Comparison of ENCODE assay signal across 15 cellular contexts in the genomic region with DNA sequence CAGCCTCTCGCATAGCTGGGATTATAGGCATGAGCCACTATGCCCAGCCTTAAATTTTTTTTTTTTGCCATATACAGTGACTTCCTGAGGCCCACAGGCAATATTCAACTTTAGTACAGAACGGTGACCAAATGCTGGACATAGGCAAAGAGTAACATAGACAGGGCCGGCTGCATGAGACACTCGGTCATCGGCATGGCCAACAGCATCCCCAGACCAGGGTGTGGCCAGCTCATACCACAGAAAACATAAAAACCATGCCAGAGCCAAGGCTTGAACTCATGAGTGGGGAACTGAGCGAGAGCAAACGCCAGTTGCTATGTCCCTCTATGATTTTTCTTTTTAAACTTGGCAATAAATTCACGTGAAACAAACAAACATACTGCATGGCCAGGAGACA. TPM values are rescaled to one million over a fixed set of nuclear protein-coding genes. Genes with fewer than 3 reads are reported as not detected.
DNase-seq lines count a peak whose midpoint lies in the region; ATAC-seq and TF ChIP-seq lines count a peak whose summit lies in the region.
"Had no signal": no experiment of that assay in that cellular context is flagged by ENCODE, and none has a peak within 500 bp of the region (broad histone marks: within the 10 kb centered on the region; RNA-seq: fewer than 3 reads in every experiment).

No MANE protein-coding gene starts in this region.

- H3K9me3 ChIP-seq in ascending aorta: no peaks in the 10 kb centered on the region
- H3K9me3 ChIP-seq in mucosa of descending colon: no peaks in the 10 kb centered on the region
- H3K9me3 ChIP-seq in suprapubic skin: no peaks in the 10 kb centered on the region

- TF ChIP-seq EP300 in suprapubic skin (IDR thresholded peaks at IDR 0.05): no peak

- WGBS in suprapubic skin: 49% methylated on average over 8 of the region's 8 CpGs

- H3K79me2 ChIP-seq in GM23338 (replicated peaks; ENCODE audit: insufficient read depth): no peaks in the 10 kb centered on the region

- H2AFZ ChIP-seq in GM23338: no peak overlapping the region

- no peak overlapping the region for H3K27ac Mint-ChIP-seq in GM23338
- H3K27ac Mint-ChIP-seq: dendritic cell treated with granulocyte-macrophage colony-stimulating factor and Interleukin-4, amounts not matched to agents 40 ng/mL and 50 ng/mL, for 4 days had no signal

- peaks cover 24% of the 10 kb centered on the region for H3K36me3 Mint-ChIP-seq in GM23338 (ENCODE audit: low read depth)

- no peaks in the 10 kb centered on the region for H3K4me1 Mint-ChIP-seq in GM23338

- no peak for TF ChIP-seq POLR2A in suprapubic skin (IDR thresholded peaks at IDR 0.05)

- H3K4me1 ChIP-seq in GM23338 (ENCODE audit: insufficient read depth) (no peaks in the 10 kb centered on the region; the same call in 1 of the 2 replicates), ascending aorta (peaks cover 21 to 46% of the 10 kb centered on the region in 2 donors), mucosa of descending colon (ENCODE audit: low read depth) (peaks cover 10% of the 10 kb centered on the region), suprapubic skin (peaks cover 16% of the 10 kb centered on the region)

- H4K20me1 ChIP-seq in GM23338 (replicated peaks; ENCODE audit: insufficient read depth): no peaks in the 10 kb centered on the region; the same call in none of the 2 replicates

- DNase-seq in GM23338 (ENCODE audit: low spot score): no peak
- DNase-seq in ascending aorta (ENCODE audit: low spot score in 2 of 2): no peak
- DNase-seq in mucosa of descending colon: no peak
- no peak for DNase-seq in suprapubic skin (ENCODE audit: low spot score in 2 of 2)
- DNase-seq in SK-N-DZ (ENCODE audit: low spot score): no peak
- no peak for DNase-seq in NCI-H526 (lab: John Stamatoyannopoulos, UW)
- no peak for DNase-seq in AML-193 (lab: John Stamatoyannopoulos, UW)
- DNase-seq in germinal center (ENCODE audit: low spot score): no peak
- DNase-seq: foreskin melanocyte; PC-3; stimulated activated CD4-positive, alpha-beta T cell treated with anti-CD3 and anti-CD28 coated beads, Interleukin-4, amount 100 ng/mL, for 24 hours; stimulated activated naive CD8-positive, alpha-beta T cell treated with anti-CD3 and anti-CD28 coated beads, Interleukin-15, amount 100 ng/mL, for 72 hours had no signal

- 0 out of 2 replicates have a peak, but pooled peaks cover 3% of the 10 kb centered on the region for H3F3A ChIP-seq in GM23338 (replicated peaks; ENCODE audit: low read depth)

- no peak overlapping the region for H3K4me3 Mint-ChIP-seq in GM23338
- H3K4me3 Mint-ChIP-seq: dendritic cell treated with granulocyte-macrophage colony-stimulating factor and Interleukin-4, amounts not matched to agents 40 ng/mL and 50 ng/mL, for 4 days; stimulated activated naive CD8-positive, alpha-beta T cell treated with anti-CD3 and anti-CD28 coated beads, Interleukin-15, amount 100 ng/mL, for 72 hours had no signal

- H3K9me2 ChIP-seq in GM23338 (ENCODE audit: insufficient read depth): no peaks in the 10 kb centered on the region

- TF ChIP-seq CTCF in GM23338 (conservative IDR thresholded peaks at IDR 0.05; ENCODE audit: low read depth in 2 of 2) (no peak), ascending aorta (IDR thresholded peaks at IDR 0.05) (no peak), mucosa of descending colon (IDR thresholded peaks at IDR 0.05) (no peak), suprapubic skin (IDR thresholded peaks at IDR 0.05) (no peak)

- H3K36me3 ChIP-seq in GM23338 (ENCODE audit: insufficient read depth): peaks cover 5% of the 10 kb centered on the region; the same call in 1 of the 2 replicates
- peaks cover 46 to 61% of the 10 kb centered on the region in 2 donors for H3K36me3 ChIP-seq in ascending aorta
- H3K36me3 ChIP-seq in mucosa of descending colon (ENCODE audit: low read depth): no peaks in the 10 kb centered on the region
- peaks cover 37% of the 10 kb centered on the region for H3K36me3 ChIP-seq in suprapubic skin

- intact Hi-C loops in ascending aorta (cut with DNase I) (no loop called here), mucosa of descending colon (cut with DNase I, micrococcal nuclease) (no loop called here)

- H3K27ac ChIP-seq in GM23338 (ENCODE audit: low read depth) (peak overlapping the region; percentile 55; the same call in 1 of the 2 replicates), ascending aorta (peak overlapping the region; percentile 82 to 83), suprapubic skin (peak overlapping the region; percentile 64)

- no peak overlapping the region for H3K4me2 ChIP-seq in GM23338

- no peaks in the 10 kb centered on the region for H3K9me3 Mint-ChIP-seq in GM23338
- H3K9me3 Mint-ChIP-seq: dendritic cell treated with granulocyte-macrophage colony-stimulating factor and Interleukin-4, amounts not matched to agents 40 ng/mL and 50 ng/mL, for 4 days; stimulated activated naive CD8-positive, alpha-beta T cell treated with anti-CD3 and anti-CD28 coated beads, Interleukin-15, amount 100 ng/mL, for 72 hours had no signal

- H3K4me3 ChIP-seq in GM23338 (no peak overlapping the region), ascending aorta (peak overlapping the region in 1 of 2 donors; percentile 37), mucosa of descending colon (no peak overlapping the region), suprapubic skin (no peak overlapping the region)

- ATAC-seq in GM23338: no peak
- peak; percentile 19 for ATAC-seq in mucosa of descending colon
- ATAC-seq: PC-3; stimulated activated naive CD8-positive, alpha-beta T cell treated with anti-CD3 and anti-CD28 coated beads, Interleukin-15, amount 100 ng/mL, for 72 hours had no signal

- peaks cover 3% of the 10 kb centered on the region for H3K27me3 Mint-ChIP-seq in GM23338 (ENCODE audit: insufficient read depth, low read depth, poor library complexity)
- H3K27me3 Mint-ChIP-seq: dendritic cell treated with granulocyte-macrophage colony-stimulating factor and Interleukin-4, amounts not matched to agents 40 ng/mL and 50 ng/mL, for 4 days; stimulated activated naive CD8-positive, alpha-beta T cell treated with anti-CD3 and anti-CD28 coated beads, Interleukin-15, amount 100 ng/mL, for 72 hours had no signal

- H3K27me3 ChIP-seq in GM23338 (ENCODE audit: insufficient read depth) (no peaks in the 10 kb centered on the region), ascending aorta (no peaks in the 10 kb centered on the region), suprapubic skin (no peaks in the 10 kb centered on the region)

TF ChIP-seq in GM23338, 12 proteins besides CTCF, POLR2A, EP300 and RAD21 (continues in another document):
- TF ChIP-seq CREB1 (CRISPR knock-in tag; IDR thresholded peaks at IDR 0.05; ENCODE audit: low read depth): no peak
- TF ChIP-seq ZNF331 (CRISPR knock-in tag; IDR thresholded peaks at IDR 0.05; ENCODE audit: low read depth): no peak
- TF ChIP-seq ZNF114 (CRISPR knock-in tag; IDR thresholded peaks at IDR 0.05): no peak
- no peak for TF ChIP-seq POLR2AphosphoS5 (IDR thresholded peaks at IDR 0.05; ENCODE audit: low read depth)
- no peak for TF ChIP-seq ETS1 (IDR thresholded peaks at IDR 0.05)
- no peak for TF ChIP-seq STAT1 (IDR thresholded peaks at IDR 0.05; ENCODE audit: unreplicated experiment)
- TF ChIP-seq JUNB (IDR thresholded peaks at IDR 0.05; ENCODE audit: unreplicated experiment): no peak
- TF ChIP-seq EZH2 (IDR thresholded peaks at IDR 0.05; ENCODE audit: low read depth, unreplicated experiment): no peak

RNA-seq across cellular contexts. Expression of gene KANK2, which starts 17.0 kb away (rescaled TPM):
- total RNA-seq in GM23338 (2014; rRNA removed; shearing (Covaris generic)): 47.5 and 65.4 TPM in 2 replicates
- 14.7 and 15.9 TPM in 2 replicates for polyA plus RNA-seq in GM23338 (2016; fragmentation: Nextera tagmentation; extraction: Ambion mirVana)
- total RNA-seq in ascending aorta (572 TPM), mucosa of descending colon (100 to 1,000 TPM in 1 of 3 donors, 10 to 100 TPM in 2; 28.0 to 562 (median 77.5) TPM), suprapubic skin (10 to 100 TPM; 42.5 to 75.5 (median 65.1) TPM)
- polyA plus RNA-seq in SK-N-DZ (2014; cell fraction: cytosol; rRNA removed): 20.7 and 22.0 TPM in 2 replicates
- 14.7 and 21.7 TPM in 2 replicates for polyA plus RNA-seq in SK-N-DZ (2014; cell fraction: nucleus; rRNA removed)

RNA-seq across cellular contexts. Expression of gene SPC24, which starts 24.8 kb away (rescaled TPM):
- total RNA-seq in GM23338 (2014; rRNA removed; shearing (Covaris generic)): 38.7 and 42.2 TPM in 2 replicates
- 40.6 and 41.8 TPM in 2 replicates for polyA plus RNA-seq in GM23338 (2016; fragmentation: Nextera tagmentation; extraction: Ambion mirVana)
- total RNA-seq in ascending aorta: 1.1 TPM
- total RNA-seq in mucosa of descending colon: 10 to 100 TPM in 1 of 3 donors, 1 to 10 TPM in 2; 2.8 to 15.8 (median 3.8) TPM
- total RNA-seq in suprapubic skin: 1 to 10 TPM; 1.8 to 4.0 (median 3.7) TPM
- 120 and 144 TPM in 2 replicates for polyA plus RNA-seq in SK-N-DZ (2014; cell fraction: cytosol; rRNA removed)
- 99.3 and 99.7 TPM in 2 replicates for polyA plus RNA-seq in SK-N-DZ (2014; cell fraction: nucleus; rRNA removed)

RNA-seq across cellular contexts. Expression of gene ANGPTL8, which starts 59.1 kb away (rescaled TPM):
- not detected in 2 replicates for total RNA-seq in GM23338 (2014; rRNA removed; shearing (Covaris generic))
- polyA plus RNA-seq in GM23338 (2016; fragmentation: Nextera tagmentation; extraction: Ambion mirVana): 0.42 TPM in 1 of 2 replicates, not detected in the other
- not detected for total RNA-seq in ascending aorta
- not detected for total RNA-seq in mucosa of descending colon
- not detected for total RNA-seq in suprapubic skin
- not detected in 2 replicates for polyA plus RNA-seq in SK-N-DZ (2014; cell fraction: cytosol; rRNA removed)
- not detected in 2 replicates for polyA plus RNA-seq in SK-N-DZ (2014; cell fraction: nucleus; rRNA removed)
- total RNA-seq: kidney epithelial cell, MCF 10A, PC-3 had no signal
